ENCODE assay signal across 1 cellular context in genomic region chr13:91153372-91153771, GRCh38.
TF ChIP-seq lines count a peak whose summit lies in the region.

No MANE protein-coding gene starts in this region.

TF ChIP-seq in SK-N-SH, 30 proteins besides CTCF, POLR2A, EP300 and RAD21 (continued from another document):
- TF ChIP-seq USF2 (IDR thresholded peaks at IDR 0.05; ENCODE audit: borderline replicate concordance, low read depth, low read length) (no peak), JUND (IDR thresholded peaks at IDR 0.05) (peak; percentile 60), FOSL2 (IDR thresholded peaks at IDR 0.05; ENCODE audit: borderline replicate concordance, low read depth) (peak; percentile 65), POLR2AphosphoS5 (IDR thresholded peaks at IDR 0.05; ENCODE audit: low read depth, low read length) (peak; percentile 50; the same call in 1 of the 2 replicates), PBX3 (IDR thresholded peaks at IDR 0.05) (peak; percentile 84), YY1 (IDR thresholded peaks at IDR 0.05; ENCODE audit: low read depth) (no peak), RXRA (IDR thresholded peaks at IDR 0.05; ENCODE audit: borderline replicate concordance, low read depth) (no peak), GABPA (IDR thresholded peaks at IDR 0.05; ENCODE audit: low read depth) (no peak; the same call in 1 of the 2 replicates), TEAD4 (IDR thresholded peaks at IDR 0.05; ENCODE audit: borderline replicate concordance, insufficient read depth) (peak; percentile 90)
TF ChIP-seq in SK-N-SH: peak in this region for 9.
